ENCODE assay signal across 2 cellular contexts in genomic region chr14:104574536-104574935, GRCh38.
TF ChIP-seq lines count a peak whose summit lies in the region.

No MANE protein-coding gene starts in this region.

TF ChIP-seq in liver, 16 proteins besides CTCF, POLR2A, EP300 and RAD21:
- peak; percentile 98 for TF ChIP-seq NR2F2 (IDR thresholded peaks at IDR 0.05)
- TF ChIP-seq JUND (IDR thresholded peaks at IDR 0.05) = peak in 1 of 2 donors; percentile 56
- TF ChIP-seq FOXA2 (IDR thresholded peaks at IDR 0.05) = no peak
- TF ChIP-seq EGR1 (IDR thresholded peaks at IDR 0.05; ENCODE audit: low read depth in 2 of 2) = no peak
- TF ChIP-seq YY1 (IDR thresholded peaks at IDR 0.05) = no peak
- no peak for TF ChIP-seq HNF4A (conservative IDR thresholded peaks at IDR 0.05)
- TF ChIP-seq SP1 (IDR thresholded peaks at IDR 0.05) = peak; percentile 29
- TF ChIP-seq GABPA (IDR thresholded peaks at IDR 0.05 in 1 of 2, conservative IDR thresholded peaks at IDR 0.05 in 1 of 2) = no peak
- TF ChIP-seq MAX (IDR thresholded peaks at IDR 0.05) = no peak
- no peak for TF ChIP-seq TAF1 (conservative IDR thresholded peaks at IDR 0.05)
- peak; percentile 79 to 86 for TF ChIP-seq RXRA (IDR thresholded peaks at IDR 0.05)
- no peak for TF ChIP-seq ZBTB33 (IDR thresholded peaks at IDR 0.05)
- TF ChIP-seq HNF4G (IDR thresholded peaks at IDR 0.05) = no peak
- TF ChIP-seq REST (IDR thresholded peaks at IDR 0.05) = no peak
- no peak for TF ChIP-seq ATF3 (IDR thresholded peaks at IDR 0.05)
- no peak for TF ChIP-seq FOXA1 (IDR thresholded peaks at IDR 0.05)

TF ChIP-seq in HepG2, 621 proteins besides CTCF, POLR2A, EP300 and RAD21:
- TF ChIP-seq ZNF777 (CRISPR knock-in tag; IDR thresholded peaks at IDR 0.05) (no peak), ZNF644 (CRISPR knock-in tag; IDR thresholded peaks at IDR 0.05; ENCODE audit: low read depth) (no peak), ZNF207 (IDR thresholded peaks at IDR 0.05; ENCODE audit: borderline replicate concordance) (no peak), AHDC1 (CRISPR knock-in tag; IDR thresholded peaks at IDR 0.05; ENCODE audit: borderline replicate concordance) (no peak)
